ENCODE assay signal across 8 cellular contexts in the genomic region with DNA sequence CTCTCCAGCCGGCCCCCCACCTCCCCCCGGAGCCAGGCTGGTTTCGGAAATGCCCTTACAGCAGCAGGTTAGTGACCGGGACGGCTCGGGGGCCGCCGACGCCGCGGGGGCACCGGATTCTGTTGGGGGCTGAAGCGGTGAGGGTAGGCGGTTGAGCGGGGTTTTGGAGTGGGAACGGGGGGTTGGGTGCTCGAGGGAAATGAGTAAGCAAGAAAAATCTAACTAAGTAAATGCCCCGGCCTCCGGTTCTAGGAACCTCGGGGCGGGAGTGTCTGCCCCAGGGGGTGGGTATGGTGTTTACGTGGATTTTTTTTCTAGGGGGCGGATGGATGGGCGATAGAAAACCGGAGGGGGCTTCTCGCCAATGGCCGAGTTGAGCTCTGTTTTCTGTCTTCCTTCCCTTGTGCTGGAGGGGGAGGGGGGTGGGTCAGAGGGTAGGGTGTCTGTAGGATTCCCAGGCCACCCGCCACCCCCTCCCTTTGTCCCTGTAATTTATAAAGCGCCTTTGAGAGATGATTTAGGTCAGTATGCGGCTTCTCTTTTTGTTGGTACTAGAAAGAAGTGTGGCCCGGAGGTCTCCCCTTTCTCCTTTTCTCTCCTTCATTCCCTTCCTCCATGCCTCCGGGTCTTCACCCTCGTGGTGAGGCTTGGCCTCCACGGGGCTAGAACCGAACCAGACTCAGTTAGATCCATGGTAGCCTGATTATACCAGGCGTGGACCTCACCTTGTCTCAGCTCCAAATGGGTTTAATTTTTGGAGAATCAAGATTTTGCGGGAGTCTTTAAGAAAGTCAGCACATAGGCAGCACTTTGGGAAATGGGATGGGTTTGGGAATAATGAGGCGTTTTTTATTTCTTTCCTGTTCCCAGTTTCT. TPM values are rescaled to one million over a fixed set of nuclear protein-coding genes. Genes with fewer than 3 reads are reported as not detected.
DNase-seq lines count a peak whose midpoint lies in the region; ATAC-seq and TF ChIP-seq lines count a peak whose summit lies in the region.

No MANE protein-coding gene starts in this region.

- POLR2A ChIA-PET in AG04449 (lab: Yijun Ruan, JAX), result interaction anchor here (0.5 to 1.0 kb wide), 2 partner anchors 25 to 200 kb away, joined by 3 read pairs; no protein-coding TSS in a partner anchor

- DNase-seq in AG04449 (ENCODE audit: low read depth, low spot score) (no peak), LNCaP clone FGC (ENCODE audit: low read depth) (no peak), T1000 (lab: John Stamatoyannopoulos, UW) (peak; percentile 58), astrocyte of the cerebellum (ENCODE audit: low read depth) (no peak), iPS-NIHi7 (ENCODE audit: extremely low spot score) (peak; percentile 49), omental fat pad (ENCODE audit: low spot score) (no peak)
- DNase-seq in stimulated activated CD4-positive, alpha-beta T cell treated with anti-CD3 and anti-CD28 coated beads, Interleukin-15, amount 100 ng/mL, for 48 hours (ENCODE audit: low read depth in 2 of 2), result peak; percentile 59 to 60

- CTCF ChIA-PET in AG04449 (lab: Yijun Ruan, JAX), result interaction anchor here (0.7 to 2.9 kb wide), 21 partner anchors 8 to 1608 kb away, joined by 3 to 30 read pairs (median 4); no protein-coding TSS in a partner anchor

- peak; percentile 0 for ATAC-seq in GM19455 (IDR thresholded peaks at IDR 0.05; ENCODE audit: unreplicated experiment)
- no peak for ATAC-seq in omental fat pad (ENCODE audit: low FRiP score)

- no peak for TF ChIP-seq CTCF in AG04449 (IDR thresholded peaks at IDR 0.05; ENCODE audit: insufficient read depth, low read length, missing control alignments)
- TF ChIP-seq CTCF in LNCaP clone FGC (IDR thresholded peaks at IDR 0.05; ENCODE audit: control insufficient read depth, extremely low read depth, insufficient read depth), result no peak
- no peak for TF ChIP-seq CTCF in astrocyte of the cerebellum (IDR thresholded peaks at IDR 0.05; ENCODE audit: low read depth, low read length, missing control alignments)
- TF ChIP-seq CTCF in omental fat pad (IDR thresholded peaks at IDR 0.05), result no peak

- H3K4me3 ChIP-seq in AG04449 (ENCODE audit: low read depth, low read length) (peak overlapping the region; percentile 78), LNCaP clone FGC (ENCODE audit: low read depth, low read length) (peak overlapping the region; percentile 73), astrocyte of the cerebellum (ENCODE audit: low read depth, low read length) (peak overlapping the region; percentile 74)

- in situ Hi-C loops in astrocyte of the cerebellum (cut with HindIII; ENCODE audit: low sequenced_read_pairs), result no loop called here

RNA-seq across cellular contexts. Expression of a gene that starts 2.3 kb away (rescaled TPM):
- 10 to 100 TPM in 1 of 4 donors, 1 to 10 TPM in 3; 5.8 to 10.7 (median 9.1) TPM for total RNA-seq in omental fat pad

Comparison
In these comparisons a context has a peak if more than half of its experiments do, and no peak if none do; other contexts are left out.
1. DNase-seq: peak in T1000 (single experiment), iPS-NIHi7 (single experiment) and stimulated activated CD4-positive, alpha-beta T cell treated with anti-CD3 and anti-CD28 coated beads, Interleukin-15, amount 100 ng/mL, for 48 hours (2 of 2); none in AG04449 (single experiment), LNCaP clone FGC (single experiment), astrocyte of the cerebellum (single experiment) and omental fat pad (single experiment).
2. Peak in every context shown above with its lines, with median percentiles within 50 percentile points of each other: H3K4me3 ChIP-seq.